20 cellular contexts compared by ENCODE assay signal in the genomic region with DNA sequence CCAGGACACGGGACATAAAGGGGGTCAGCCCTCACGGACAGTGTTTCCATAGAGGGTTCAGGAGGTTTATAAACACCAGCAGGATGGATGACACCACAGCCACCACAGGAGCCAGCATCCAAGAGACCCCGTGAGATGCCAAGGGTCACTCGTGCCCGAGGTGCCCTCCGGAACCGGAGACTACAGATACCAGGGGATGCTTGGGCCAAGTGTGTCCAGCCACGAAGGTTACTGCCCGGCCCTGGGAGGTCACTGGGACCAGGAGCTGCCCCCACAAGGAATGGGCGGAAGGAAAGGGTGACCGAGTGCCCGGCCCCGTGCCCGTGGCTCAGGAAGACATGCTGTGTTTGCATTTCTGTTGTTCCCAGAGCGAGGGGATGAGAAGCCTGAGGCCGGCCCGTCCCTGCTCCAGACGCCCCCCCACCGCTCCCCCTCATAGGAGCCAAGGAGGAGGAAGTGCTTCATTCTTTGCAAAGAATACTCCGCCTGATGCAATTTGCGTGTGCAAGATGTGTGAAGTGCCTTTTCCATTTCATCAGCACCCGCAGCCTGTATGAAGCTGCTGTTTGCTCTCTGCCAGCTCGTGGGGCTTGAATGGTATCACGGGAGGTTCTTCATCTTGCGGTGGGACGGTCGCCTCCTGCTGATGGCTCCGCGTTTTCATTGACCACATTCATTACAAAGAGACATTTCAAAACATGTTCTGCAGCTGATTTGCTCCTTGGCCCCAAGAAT.
DNase-seq lines count a peak whose midpoint lies in the region; ATAC-seq and TF ChIP-seq lines count a peak whose summit lies in the region.
"Had no signal": no experiment of that assay in that cellular context is flagged by ENCODE, and none has a peak within 500 bp of the region (broad histone marks: within the 10 kb centered on the region; RNA-seq: fewer than 3 reads in every experiment).

No MANE protein-coding gene starts in this region.

- WGBS in right cardiac atrium = 91% methylated on average over 29 of the region's 29 CpGs
- 93 to 96% methylated on average over 24 to 27 of the region's 29 CpGs for WGBS in thyroid gland, 2 donors

- H3K4me3 ChIP-seq in RWPE2 (ENCODE audit: severe bottlenecking) (no peak overlapping the region), right cardiac atrium (ENCODE audit: low read length) (no peak overlapping the region), thyroid gland (replicated peaks in 1 of 3) (no peak overlapping the region)
- H3K4me3 ChIP-seq: psoas muscle, SK-N-MC, stomach, vagina had no signal

- ATAC-seq in RWPE2 (ENCODE audit: low read depth) (no peak), right cardiac atrium (no peak)
- ATAC-seq: left lobe of liver, psoas muscle had no signal

- no peak overlapping the region for H3K27ac ChIP-seq in RWPE2 (ENCODE audit: poor library complexity, severe bottlenecking)
- no peak overlapping the region for H3K27ac ChIP-seq in right cardiac atrium (ENCODE audit: low read length)
- no peak overlapping the region for H3K27ac ChIP-seq in thyroid gland
- H3K27ac ChIP-seq: psoas muscle, SK-N-MC, stomach, vagina had no signal

- H3K4me1 ChIP-seq in RWPE2 (ENCODE audit: insufficient read depth, poor library complexity, severe bottlenecking) (no peaks in the 10 kb centered on the region), right cardiac atrium (ENCODE audit: control insufficient read depth, insufficient read depth, low read length) (no peaks in the 10 kb centered on the region), thyroid gland (no peaks in the 10 kb centered on the region)
- H3K4me1 ChIP-seq: stomach, vagina had no signal

- H3K9me3 ChIP-seq in RWPE2 (ENCODE audit: severe bottlenecking) (no peaks in the 10 kb centered on the region), right cardiac atrium (ENCODE audit: control insufficient read depth, low read length) (no peaks in the 10 kb centered on the region), thyroid gland (no peaks in the 10 kb centered on the region)
- H3K9me3 ChIP-seq: psoas muscle, stomach, vagina had no signal

- TF ChIP-seq CTCF in RWPE2 (IDR thresholded peaks at IDR 0.05; ENCODE audit: poor library complexity, severe bottlenecking) (no peak), thyroid gland (IDR thresholded peaks at IDR 0.05) (no peak)

- intact Hi-C loops in right cardiac atrium (cut with DNase I) (no loop called here), thyroid gland (cut with DNase I) (no loop called here)

- DNase-seq in activated naive CD4-positive, alpha-beta T cell treated with anti-CD3 and anti-CD28 coated beads, Interleukin-2, amount 50 U/mL, for 16 hours = peak; percentile 2
- no peak for DNase-seq in activated naive CD4-positive, alpha-beta T cell (lab: John Stamatoyannopoulos, UW)
- DNase-seq in RWPE2 (ENCODE audit: low spot score) (peak; percentile 45), right cardiac atrium (peak; percentile 9 to 32 (median 22)), thyroid gland (peak; percentile 0 to 1), NCI-H510A treated with DMSO at 0.1 percent for 48 hours (lab: John Stamatoyannopoulos, UW) (no peak), NCI-H1105 (lab: John Stamatoyannopoulos, UW) (no peak), LoVo (ENCODE audit: low spot score) (no peak)
- DNase-seq: activated CD4-positive, alpha-beta T cell treated with anti-CD3 and anti-CD28 coated beads, Interleukin-2, amount 10 ng/mL, durations not matched to agents 7 days and 5 days; activated T-cell treated with anti-CD3 and anti-CD28 coated beads for 4 hours; GOT3; hypothalamus; NCI-H187 treated with DMSO at 0.1 percent for 48 hours; NCI-H510A; stimulated activated CD4-positive, alpha-beta T cell treated with anti-CD3 and anti-CD28 coated beads, Interleukin-15, amount 100 ng/mL, for 24 hours; stomach had no signal

- TF ChIP-seq POLR2A in thyroid gland (IDR thresholded peaks at IDR 0.05) = no peak

- H3K27me3 ChIP-seq in RWPE2 (ENCODE audit: insufficient read depth, poor library complexity, severe bottlenecking) (no peaks in the 10 kb centered on the region), right cardiac atrium (ENCODE audit: control insufficient read depth, insufficient read depth) (no peaks in the 10 kb centered on the region), thyroid gland (no peaks in the 10 kb centered on the region)
- H3K27me3 ChIP-seq: stomach, vagina had no signal

- H3K36me3 ChIP-seq in RWPE2 (ENCODE audit: low read depth) (no peaks in the 10 kb centered on the region), thyroid gland (no peaks in the 10 kb centered on the region)
- H3K36me3 ChIP-seq: vagina had no signal

Comparison
In these comparisons a context has a peak if more than half of its experiments do, and no peak if none do; other contexts are left out.
1. DNase-seq: peak in activated naive CD4-positive, alpha-beta T cell treated with anti-CD3 and anti-CD28 coated beads, Interleukin-2, amount 50 U/mL, for 16 hours (single experiment), RWPE2 (single experiment), right cardiac atrium (3 of 3) and thyroid gland (2 of 2); none in activated naive CD4-positive, alpha-beta T cell (0 of 4), NCI-H510A treated with DMSO at 0.1 percent for 48 hours (single experiment), NCI-H1105 (single experiment) and LoVo (single experiment).